In genomic region chr11:75768112-75768908, GRCh38 we compare ENCODE assay signal across 8 cellular contexts. TPM values are rescaled to one million over a fixed set of nuclear protein-coding genes. Genes with fewer than 3 reads are reported as not detected.
DNase-seq lines count a peak whose midpoint lies in the region; ATAC-seq and TF ChIP-seq lines count a peak whose summit lies in the region.

A gene with protein sequence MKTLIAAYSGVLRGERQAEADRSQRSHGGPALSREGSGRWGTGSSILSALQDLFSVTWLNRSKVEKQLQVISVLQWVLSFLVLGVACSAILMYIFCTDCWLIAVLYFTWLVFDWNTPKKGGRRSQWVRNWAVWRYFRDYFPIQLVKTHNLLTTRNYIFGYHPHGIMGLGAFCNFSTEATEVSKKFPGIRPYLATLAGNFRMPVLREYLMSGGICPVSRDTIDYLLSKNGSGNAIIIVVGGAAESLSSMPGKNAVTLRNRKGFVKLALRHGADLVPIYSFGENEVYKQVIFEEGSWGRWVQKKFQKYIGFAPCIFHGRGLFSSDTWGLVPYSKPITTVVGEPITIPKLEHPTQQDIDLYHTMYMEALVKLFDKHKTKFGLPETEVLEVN (plus strand): TSS chr11:75768778. CDS start chr11:75768992, 214 bp downstream.

- H3K4me1 ChIP-seq in Karpas-422 (ENCODE audit: low read length) (peaks cover 29% of the 10 kb centered on the region), Peyer's patch (peaks cover 0 to 14% (median 10%) of the 10 kb centered on the region in 4 donors), stomach (peaks cover 16 to 23% (median 20%) of the 10 kb centered on the region in 4 donors)

- no peaks in the 10 kb centered on the region for H4K20me1 ChIP-seq in Karpas-422 (ENCODE audit: insufficient read depth, low read depth, low read length)

- TF ChIP-seq CTCF in Peyer's patch (IDR thresholded peaks at IDR 0.05) (peak in 3 of 6 experiments; percentile 22 to 46 (median 32)), nephron progenitor cell (IDR thresholded peaks at IDR 0.05) (peak; percentile 27), stomach (IDR thresholded peaks at IDR 0.05) (peak in 1 of 7 experiments; percentile 8)

- no peak for TF ChIP-seq EP300 in stomach (IDR thresholded peaks at IDR 0.05)

- peak within 1 kb of the TSS; percentile 31 for H3K27ac Mint-ChIP-seq in activated T-cell treated with anti-CD3 and anti-CD28 coated beads, Interleukin-2, amount 50 U/mL, for 72 hours
- H3K27ac Mint-ChIP-seq in nephron progenitor cell, result peak within 1 kb of the TSS; percentile 39

- no peaks in the 10 kb centered on the region for H3K9me3 ChIP-seq in Karpas-422 (ENCODE audit: low read length)
- H3K9me3 ChIP-seq in Peyer's patch, result no peaks in the 10 kb centered on the region
- H3K9me3 ChIP-seq in stomach, result no peaks in the 10 kb centered on the region

- TF ChIP-seq POLR2A in Peyer's patch (IDR thresholded peaks at IDR 0.05) (peak in 1 of 2 donors; percentile 26), stomach (IDR thresholded peaks at IDR 0.05) (no peak)

- H3K27me3 Mint-ChIP-seq in activated T-cell treated with anti-CD3 and anti-CD28 coated beads, Interleukin-2, amount 50 U/mL, for 72 hours (ENCODE audit: low read depth), result peaks cover 39% of the 10 kb centered on the region
- peaks cover 79% of the 10 kb centered on the region for H3K27me3 Mint-ChIP-seq in nephron progenitor cell (ENCODE audit: low read depth, poor library complexity)

- H3K27me3 ChIP-seq in Karpas-422 (ENCODE audit: low read length) (no peaks in the 10 kb centered on the region), Peyer's patch (no peaks in the 10 kb centered on the region), stomach (peaks cover 0 to 30% (median 11%) of the 10 kb centered on the region in 3 donors)

- WGBS in stomach, 5 donors, result 2 to 8% (median 4%) methylated on average over 14 to 66 of the region's 66 CpGs

- H3K9ac ChIP-seq in Karpas-422 (ENCODE audit: low read length), result peak within 1 kb of the TSS; percentile 78

- H3K4me1 Mint-ChIP-seq in activated T-cell treated with anti-CD3 and anti-CD28 coated beads, Interleukin-2, amount 50 U/mL, for 72 hours (ENCODE audit: low read depth), result peaks cover 39% of the 10 kb centered on the region
- peaks cover 31% of the 10 kb centered on the region for H3K4me1 Mint-ChIP-seq in nephron progenitor cell

- no peaks in the 10 kb centered on the region for H3K36me3 ChIP-seq in Karpas-422 (ENCODE audit: insufficient read depth, low read length)
- H3K36me3 ChIP-seq in Peyer's patch, result no peaks in the 10 kb centered on the region
- no peaks in the 10 kb centered on the region for H3K36me3 ChIP-seq in stomach

- H3K9me2 ChIP-seq in Karpas-422 (replicated peaks; ENCODE audit: insufficient read depth, low read length), result no peaks in the 10 kb centered on the region

- H3K4me3 ChIP-seq in Karpas-422 (ENCODE audit: low read length) (peak within 1 kb of the TSS; percentile 66), Peyer's patch (peak within 1 kb of the TSS; percentile 29 to 65 (median 52)), stomach (peak within 1 kb of the TSS; percentile 44 to 63 (median 53))

- intact Hi-C loops in stomach (cut with DNase I; ENCODE audit: low total_unique reads), result no loop called here

- H3K36me3 Mint-ChIP-seq in activated T-cell treated with anti-CD3 and anti-CD28 coated beads, Interleukin-2, amount 50 U/mL, for 72 hours (ENCODE audit: insufficient read depth in 2 of 2), result no peaks in the 10 kb centered on the region
- H3K36me3 Mint-ChIP-seq in nephron progenitor cell (ENCODE audit: low read depth), result no peaks in the 10 kb centered on the region

- H2AFZ ChIP-seq in Karpas-422 (ENCODE audit: low read length), result peak within 1 kb of the TSS; percentile 98

- H3K27ac ChIP-seq in Karpas-422 (ENCODE audit: low read length) (no peak within 1 kb of the TSS), Peyer's patch (peak within 1 kb of the TSS in 2 of 4 donors; percentile 15 to 66), stomach (peak within 1 kb of the TSS in 4 of 5 donors; percentile 58 to 81 (median 70))

- no peaks in the 10 kb centered on the region for H3K79me2 ChIP-seq in Karpas-422 (ENCODE audit: low read length)

- H3K4me3 Mint-ChIP-seq in activated T-cell treated with anti-CD3 and anti-CD28 coated beads, Interleukin-2, amount 50 U/mL, for 72 hours, result peak within 1 kb of the TSS; percentile 77 to 84
- H3K4me3 Mint-ChIP-seq in nephron progenitor cell, result peak within 1 kb of the TSS; percentile 68

- peak; percentile 96 for DNase-seq in DMS79 treated with DMSO at 0.1 percent for 48 hours (lab: John Stamatoyannopoulos, UW)
- peak; percentile 90 for DNase-seq in Karpas-422
- peak; percentile 75 to 89 (median 88) for DNase-seq in Peyer's patch
- DNase-seq in activated T-cell treated with anti-CD3 and anti-CD28 coated beads, Interleukin-2, amount 50 U/mL, for 72 hours, result peak; percentile 80 to 85
- DNase-seq in fibroblast of peridontal ligament (ENCODE audit: extremely low read depth), result peak; percentile 37
- peak; percentile 84 for DNase-seq in nephron progenitor cell
- peak; percentile 82 for DNase-seq in stomach

- ATAC-seq in GM21786 (IDR thresholded peaks at IDR 0.05; ENCODE audit: unreplicated experiment), result peak; percentile 61
- peak; percentile 88 for ATAC-seq in activated T-cell treated with anti-CD3 and anti-CD28 coated beads, Interleukin-2, amount 50 U/mL, for 72 hours (replicated peaks in 1 of 2)

- H3K9me3 Mint-ChIP-seq in activated T-cell treated with anti-CD3 and anti-CD28 coated beads, Interleukin-2, amount 50 U/mL, for 72 hours, result no peaks in the 10 kb centered on the region
- H3K9me3 Mint-ChIP-seq in nephron progenitor cell, result peaks cover 5% of the 10 kb centered on the region

- peak within 1 kb of the TSS; percentile 78 for H3K4me2 ChIP-seq in Karpas-422 (ENCODE audit: low read depth, low read length, poor library complexity, severe bottlenecking)

RNA-seq across cellular contexts. Expression of the gene that starts here (rescaled TPM):
- 1.9 and 3.7 TPM in 2 replicates for total RNA-seq in Karpas-422 (2014; rRNA removed; shearing (Covaris generic); ENCODE audit: low replicate concordance)
- 1 to 10 TPM; 2.4 to 7.7 (median 4.5) TPM for total RNA-seq in Peyer's patch
- total RNA-seq in activated T-cell treated with anti-CD3 and anti-CD28 coated beads, Interleukin-2, amount 50 U/mL, for 72 hours, result 1 to 10 TPM; 2.8 to 3.4 TPM
- total RNA-seq in stomach, result 10 to 100 TPM in 1 of 5 donors, 1 to 10 TPM in 1, under 1 TPM in 1, not detected in 2; 0.45 to 16.1 (median 5.5) TPM
- 1 to 10 TPM; 1.7 to 5.0 (median 2.4) TPM for polyA plus RNA-seq in stomach

Comparison
In these comparisons a context has a peak if more than half of its experiments do, and no peak if none do; other contexts are left out.
1. DNase-seq: peak in every context shown above with its lines; median percentile 96 in DMS79 treated with DMSO at 0.1 percent for 48 hours; 90 in Karpas-422; 88 in Peyer's patch; 84 in nephron progenitor cell; 82 in activated T-cell treated with anti-CD3 and anti-CD28 coated beads, Interleukin-2, amount 50 U/mL, for 72 hours; 82 in stomach; 37 in fibroblast of peridontal ligament.